Comparison of ENCODE assay signal across 8 cellular contexts in genomic region chr3:141876381-141876890, GRCh38. TPM values are rescaled to one million over a fixed set of nuclear protein-coding genes. Genes with fewer than 3 reads are reported as not detected.
DNase-seq lines count a peak whose midpoint lies in the region; ATAC-seq and TF ChIP-seq lines count a peak whose summit lies in the region.

Gene ATP1B3, plus strand, starts transcription at chr3:141876643. Its CDS starts 159 bp downstream, at chr3:141876802.

- H3K9me3 Mint-ChIP-seq in T-cell (no peaks in the 10 kb centered on the region), progenitor cell of endocrine pancreas (ENCODE audit: low read depth) (no peaks in the 10 kb centered on the region)

- no peak for TF ChIP-seq EP300 in upper lobe of left lung (IDR thresholded peaks at IDR 0.05)

- ATAC-seq in HG02571 (IDR thresholded peaks at IDR 0.05; ENCODE audit: unreplicated experiment) = peak; percentile 80
- ATAC-seq in T-cell (replicated peaks in 1 of 4) = peak; percentile 79 to 85 (median 82)
- peak; percentile 90 to 96 (median 92) for ATAC-seq in heart right ventricle
- peak; percentile 93 to 94 for ATAC-seq in upper lobe of left lung (ENCODE audit: low FRiP score in 2 of 2)

- TF ChIP-seq CTCF in GM12865 (IDR thresholded peaks at IDR 0.05; ENCODE audit: insufficient read depth, low read depth, low read length, missing control alignments) = no peak
- TF ChIP-seq CTCF in NB4 (IDR thresholded peaks at IDR 0.05; ENCODE audit: low read depth, low read length) = no peak
- no peak for TF ChIP-seq CTCF in heart right ventricle (IDR thresholded peaks at IDR 0.05)
- TF ChIP-seq CTCF in progenitor cell of endocrine pancreas (IDR thresholded peaks at IDR 0.05; ENCODE audit: unreplicated experiment) = no peak
- TF ChIP-seq CTCF in upper lobe of left lung (IDR thresholded peaks at IDR 0.05) = peak in 4 of 6 experiments; percentile 24 to 48 (median 42)

- peaks cover 12% of the 10 kb centered on the region for H3K4me1 ChIP-seq in adipocyte (ENCODE audit: control insufficient read depth, insufficient read depth, low read length)
- peaks cover 0 to 47% (median 24%) of the 10 kb centered on the region in 9 donors for H3K4me1 ChIP-seq in heart right ventricle
- peaks cover 18 to 40% (median 26%) of the 10 kb centered on the region in 4 donors for H3K4me1 ChIP-seq in upper lobe of left lung

- peak within 1 kb of the TSS; percentile 90 to 95 (median 91) for H3K4me3 Mint-ChIP-seq in T-cell
- H3K4me3 Mint-ChIP-seq in progenitor cell of endocrine pancreas (ENCODE audit: low read depth) = peak within 1 kb of the TSS; percentile 90

- H3K27me3 Mint-ChIP-seq in T-cell (no peaks in the 10 kb centered on the region), progenitor cell of endocrine pancreas (peaks cover 7% of the 10 kb centered on the region)

- no peaks in the 10 kb centered on the region for H3K9me3 ChIP-seq in adipocyte (ENCODE audit: control insufficient read depth, low read length)
- H3K9me3 ChIP-seq in heart right ventricle = no peaks in the 10 kb centered on the region
- no peaks in the 10 kb centered on the region for H3K9me3 ChIP-seq in upper lobe of left lung

- H3K27ac Mint-ChIP-seq in T-cell (peak within 1 kb of the TSS; percentile 86 to 96), progenitor cell of endocrine pancreas (peak within 1 kb of the TSS; percentile 98)

- peak; percentile 93 for DNase-seq in GM12865 (ENCODE audit: low read depth)
- peak; percentile 90 for DNase-seq in NB4 (ENCODE audit: low read depth)
- DNase-seq in T-cell = peak in 33 of 34 experiments; percentile 61 to 83 (median 72)
- peak; percentile 93 for DNase-seq in adipocyte (ENCODE audit: low read depth)
- DNase-seq in heart right ventricle = peak; percentile 83 to 89
- DNase-seq in progenitor cell of endocrine pancreas (ENCODE audit: low spot score, unreplicated experiment) = peak; percentile 71
- DNase-seq in upper lobe of left lung = peak; percentile 83 to 98

- peak within 1 kb of the TSS; percentile 90 for H3K9ac ChIP-seq in adipocyte (ENCODE audit: low read length)

- H3K4me3 ChIP-seq in GM12865 (ENCODE audit: low read depth, low read length) (peak within 1 kb of the TSS; percentile 94), NB4 (ENCODE audit: low read depth, low read length) (peak within 1 kb of the TSS; percentile 77), adipocyte (ENCODE audit: low read length) (peak within 1 kb of the TSS; percentile 99), heart right ventricle (peak within 1 kb of the TSS; percentile 68 to 98 (median 94)), upper lobe of left lung (peak within 1 kb of the TSS; percentile 62 to 95 (median 90))

- intact Hi-C loops in heart right ventricle (cut with DNase I) = loop anchor here in 9 of 10 donors (1.0 to 10.0 kb wide), 12 partner anchors 35 to 414 kb away; partner anchors contain the start of gene RNF7 (in 3 of the 9)

- H3K27me3 ChIP-seq in adipocyte (replicated peaks; ENCODE audit: control insufficient read depth, insufficient read depth, low read length) = no peaks in the 10 kb centered on the region
- H3K27me3 ChIP-seq in heart right ventricle = no peaks in the 10 kb centered on the region
- no peaks in the 10 kb centered on the region for H3K27me3 ChIP-seq in upper lobe of left lung

- H3K4me1 Mint-ChIP-seq in T-cell = peaks cover 35 to 42% (median 39%) of the 10 kb centered on the region in 3 donors
- peaks cover 22% of the 10 kb centered on the region for H3K4me1 Mint-ChIP-seq in progenitor cell of endocrine pancreas (ENCODE audit: low read depth)

- H3K36me3 Mint-ChIP-seq in T-cell = peaks cover 3% of the 10 kb centered on the region
- H3K36me3 Mint-ChIP-seq in progenitor cell of endocrine pancreas (ENCODE audit: insufficient read depth) = no peaks in the 10 kb centered on the region

- H3K36me3 ChIP-seq in adipocyte (ENCODE audit: control insufficient read depth, insufficient read depth, low read length, severe bottlenecking) (no peaks in the 10 kb centered on the region), heart right ventricle (no peaks in the 10 kb centered on the region), upper lobe of left lung (no peaks in the 10 kb centered on the region)

- peak within 1 kb of the TSS; percentile 90 to 100 (median 99) for H3K27ac ChIP-seq in heart right ventricle
- peak within 1 kb of the TSS; percentile 97 to 100 (median 98) for H3K27ac ChIP-seq in upper lobe of left lung

- CTCF ChIA-PET in T-cell (lab: Charles Lee) = no interaction called here

- 0% methylated on average over 67 of the region's 69 CpGs for WGBS in heart right ventricle, 2 donors
- 1% methylated on average over 40 of the region's 69 CpGs; no CpG with 5 or more reads in 1 of the 2 donors for WGBS in upper lobe of left lung, 2 donors

- TF ChIP-seq POLR2A in NB4 (IDR thresholded peaks at IDR 0.05; ENCODE audit: extremely low read depth, insufficient read length) (peak; percentile 92), upper lobe of left lung (IDR thresholded peaks at IDR 0.05) (peak; percentile 73 to 95 (median 91))

- POLR2A ChIA-PET in T-cell (lab: Charles Lee) = interaction anchor here in 1 of 2 donors (0.6 kb wide), 3 partner anchors 17 to 1169 kb away, joined by 3 to 12 read pairs (median 4); no protein-coding TSS in a partner anchor

RNA-seq across cellular contexts. Expression of gene ATP1B3, which starts in this region (rescaled TPM):
- 10 to 100 TPM; 28.7 to 41.4 (median 35.3) TPM for total RNA-seq in T-cell
- 100 to 1,000 TPM in 1 of 10 donors, 10 to 100 TPM in 9; 21.7 to 118 (median 36.4) TPM for total RNA-seq in heart right ventricle
- polyA plus RNA-seq in heart right ventricle = 10 to 100 TPM; 39.3 to 95.7 TPM
- 99.5 and 103 TPM in 2 replicates for total RNA-seq in progenitor cell of endocrine pancreas
- total RNA-seq in upper lobe of left lung = 100 to 1,000 TPM in 2 of 6 donors, 10 to 100 TPM in 4; 68.8 to 309 (median 92.2) TPM

Comparison
In these comparisons a context has a peak if more than half of its experiments do, and no peak if none do; other contexts are left out.
1. Peak in every context shown above with its lines: DNase-seq, ATAC-seq, H3K4me3 ChIP-seq and H3K27ac ChIP-seq.
2. CTCF ChIP-seq: peak in upper lobe of left lung (4 of 6); none in GM12865 (single experiment), NB4 (single experiment), heart right ventricle (0 of 9) and progenitor cell of endocrine pancreas (single experiment).